20 cellular contexts compared by ENCODE assay signal in genomic region chrX:127908369-127908768, GRCh38.
"Had no signal": no experiment of that assay in that cellular context is flagged by ENCODE, and none has a peak within 500 bp of the region (broad histone marks: within the 10 kb centered on the region; RNA-seq: fewer than 3 reads in every experiment).

No MANE protein-coding gene starts in this region.

- FAIRE-seq: HTR-8/SVneo, K562, RCC 7860 had no signal

- H3K27ac Mint-ChIP-seq: IgD-negative memory B cell had no signal

- H3K27me3 Mint-ChIP-seq: IgD-negative memory B cell had no signal

- ATAC-seq: K562, SK-N-SH treated with all-trans-retinoic acid at 6 μM for 48 hours had no signal

- H3K4me3 Mint-ChIP-seq: IgD-negative memory B cell had no signal

- H3K27ac ChIP-seq: HL-60 had no signal

- DNase-seq: MV-4-11, NCI-H1048, NCI-H1105, NCI-H1436 treated with DMSO at 0.1 percent for 48 hours, NCI-H1694, NCI-H187 treated with DMSO at 0.1 percent for 48 hours, NCI-H2029 treated with DMSO at 0.1 percent for 48 hours, NCI-H2171 treated with DMSO at 0.1 percent for 48 hours, NCI-H345, NCI-H446 treated with DMSO at 0.1 percent for 48 hours, NCI-H510A treated with DMSO at 0.1 percent for 48 hours, NCI-H526, RPMI8226, SHP77 had no signal

- H3K4me1 Mint-ChIP-seq: IgD-negative memory B cell had no signal

- H3K4me3 ChIP-seq: K562 had no signal

- H3K36me3 Mint-ChIP-seq: IgD-negative memory B cell had no signal
